17 cellular contexts compared by ENCODE assay signal in genomic region chr6:36315921-36316320, GRCh38. TPM values are rescaled to one million over a fixed set of nuclear protein-coding genes. Genes with fewer than 3 reads are reported as not detected.
A peak's percentile ranks its signal among the peaks of the same experiment; 100 is the strongest.
DNase-seq lines count a peak whose midpoint lies in the region; ATAC-seq lines count a peak whose summit lies in the region.
"Had no signal": no experiment of that assay in that cellular context is flagged by ENCODE, and none has a peak within 500 bp of the region (broad histone marks: within the 10 kb centered on the region; RNA-seq: fewer than 3 reads in every experiment).

No MANE protein-coding gene starts in this region.

- H3K36me3 Mint-ChIP-seq in immature natural killer cell, result no peaks in the 10 kb centered on the region
- H3K36me3 Mint-ChIP-seq: CD4-positive, alpha-beta memory T cell had no signal

- ATAC-seq in GM18909 (IDR thresholded peaks at IDR 0.05; ENCODE audit: poor library complexity, unreplicated experiment), result no peak
- ATAC-seq in GM21515 (IDR thresholded peaks at IDR 0.05; ENCODE audit: unreplicated experiment), result no peak

- peaks cover 4 to 5% of the 10 kb centered on the region in 2 donors for H3K4me1 Mint-ChIP-seq in immature natural killer cell
- H3K4me1 Mint-ChIP-seq: CD4-positive, alpha-beta memory T cell had no signal

- H3K36me3 ChIP-seq in mucosa of rectum (ENCODE audit: control insufficient read depth in 2 of 2, insufficient read depth in 2 of 2, low read length in 2 of 2), result peaks cover 0 to 2% of the 10 kb centered on the region in 2 donors
- H3K36me3 ChIP-seq: HAP-1 had no signal

- H3K27me3 ChIP-seq in mucosa of rectum (ENCODE audit: control insufficient read depth in 2 of 2, insufficient read depth in 2 of 2, low read length in 2 of 2), result no peaks in the 10 kb centered on the region

- no peak overlapping the region for H3K4me3 ChIP-seq in mucosa of rectum (ENCODE audit: low read length in 2 of 2)
- H3K4me3 ChIP-seq: HAP-1 had no signal

- H3K27me3 Mint-ChIP-seq in immature natural killer cell (ENCODE audit: low read depth in 3 of 3), result peaks cover 2 to 3% (median 2%) of the 10 kb centered on the region in 3 donors

- H3K4me3 Mint-ChIP-seq in immature natural killer cell, result no peak overlapping the region
- H3K4me3 Mint-ChIP-seq: CD4-positive, alpha-beta memory T cell had no signal

- peaks cover 38 to 40% of the 10 kb centered on the region in 2 donors for H3K4me1 ChIP-seq in mucosa of rectum (ENCODE audit: control insufficient read depth in 2 of 2, insufficient read depth in 2 of 2, low read length in 2 of 2)
- H3K4me1 ChIP-seq: HAP-1 had no signal

- no peak overlapping the region for H3K27ac Mint-ChIP-seq in immature natural killer cell
- H3K27ac Mint-ChIP-seq: CD4-positive, alpha-beta memory T cell had no signal

- H3K9me3 Mint-ChIP-seq in immature natural killer cell, result no peaks in the 10 kb centered on the region
- H3K9me3 Mint-ChIP-seq: CD4-positive, alpha-beta memory T cell had no signal

- no peak overlapping the region for H3K9ac ChIP-seq in mucosa of rectum (ENCODE audit: low read depth in 1 of 2, low read length in 2 of 2)

- no peaks in the 10 kb centered on the region for H3K9me3 ChIP-seq in mucosa of rectum (ENCODE audit: control insufficient read depth in 2 of 2, low read length in 2 of 2)
- H3K9me3 ChIP-seq: Caco-2, HAP-1 had no signal

- peak overlapping the region; percentile 6 to 23 for H3K27ac ChIP-seq in mucosa of rectum (ENCODE audit: low read depth in 2 of 2, low read length in 2 of 2)

- DNase-seq in HT-29 (ENCODE audit: low spot score) (peak; percentile 39), islet precursor cell (peak; percentile 45), COLO668 (lab: John Stamatoyannopoulos, UW; ENCODE audit: unreplicated experiment) (no peak), immature natural killer cell (no peak)
- DNase-seq: C1 segment of cervical spinal cord; Caco-2; CD4-positive, alpha-beta memory T cell; DMS153; DND-41; GOT3 had no signal

RNA-seq across cellular contexts. Expression of gene BNIP5, which starts 20.8 kb away (rescaled TPM):
- total RNA-seq in HT-29 (2014; rRNA removed; shearing (Covaris generic)), result 3.6 and 4.6 TPM in 2 replicates
- not detected for polyA plus RNA-seq in immature natural killer cell
- total RNA-seq: A172; A673; CD4-positive, alpha-beta memory T cell had no signal
- polyA plus RNA-seq: BJ; CD4-positive, alpha-beta memory T cell had no signal

RNA-seq across cellular contexts. Expression of gene PNPLA1, which starts 46.1 kb away (rescaled TPM):
- total RNA-seq in HT-29 (2014; rRNA removed; shearing (Covaris generic)), result 0.23 and 0.38 TPM in 2 replicates
- polyA plus RNA-seq in immature natural killer cell, result not detected
- total RNA-seq: A172 had no signal
- polyA plus RNA-seq: BJ; CD4-positive, alpha-beta memory T cell had no signal

Comparison
In these comparisons a context has a peak if more than half of its experiments do, and no peak if none do; other contexts are left out.
1. DNase-seq: peak in HT-29 (single experiment) and islet precursor cell (single experiment); none in COLO668 (single experiment) and immature natural killer cell (0 of 3).